ENCODE assay signal across 1 cellular context in genomic region chr10:45437587-45438456, GRCh38.
TF ChIP-seq lines count a peak whose summit lies in the region.

No MANE protein-coding gene starts in this region.

TF ChIP-seq in K562, 482 proteins besides CTCF, POLR2A, EP300 and RAD21 (continued from another document):
- TF ChIP-seq ELF1 (tag; IDR thresholded peaks at IDR 0.05) (peak; percentile 62), SP2 (IDR thresholded peaks at IDR 0.05; ENCODE audit: extremely low read depth, low read depth, low read length, poor library complexity, severe bottlenecking) (no peak), HNRNPH1 (optimal IDR thresholded peaks at IDR 0.05; ENCODE audit: low read depth, low read length) (no peak), KAT7 (CRISPR knock-in tag; IDR thresholded peaks at IDR 0.05; ENCODE audit: borderline replicate concordance) (0 out of 2 replicates have a peak, but pooled peaks have one; percentile 39), SNAPC5 (CRISPR knock-in tag; IDR thresholded peaks at IDR 0.05) (no peak), TAF15 (IDR thresholded peaks at IDR 0.05; ENCODE audit: low read depth, low read length) (no peak), ZNF24 (IDR thresholded peaks at IDR 0.05) (no peak), ADNP (tag; IDR thresholded peaks at IDR 0.05) (peak; percentile 94), CHD4 (IDR thresholded peaks at IDR 0.05; ENCODE audit: insufficient read depth, insufficient replicate concordance, low read depth, low read length, poor library complexity, severe bottlenecking) (peak; percentile 93), ARID1B (IDR thresholded peaks at IDR 0.05) (peak; percentile 62), SAFB2 (IDR thresholded peaks at IDR 0.05; ENCODE audit: borderline replicate concordance, low read depth, low read length, severe bottlenecking) (no peak), SMARCE1 (IDR thresholded peaks at IDR 0.05) (peak; percentile 78; the same call in 1 of the 2 replicates), BCL6 (CRISPR knock-in tag; IDR thresholded peaks at IDR 0.05) (0 out of 2 replicates have a peak, but pooled peaks have one; percentile 37), ZNF644 (tag; IDR thresholded peaks at IDR 0.05; ENCODE audit: low read depth) (0 out of 2 replicates have a peak, but pooled peaks have one; percentile 12), TRIM24 (IDR thresholded peaks at IDR 0.05) (peak in 1 of 2 experiments; percentile 68; a peak in 2 of 4 replicates), EGR1 (conservative IDR thresholded peaks at IDR 0.05) (no peak)
- TF ChIP-seq, protein P1, sequence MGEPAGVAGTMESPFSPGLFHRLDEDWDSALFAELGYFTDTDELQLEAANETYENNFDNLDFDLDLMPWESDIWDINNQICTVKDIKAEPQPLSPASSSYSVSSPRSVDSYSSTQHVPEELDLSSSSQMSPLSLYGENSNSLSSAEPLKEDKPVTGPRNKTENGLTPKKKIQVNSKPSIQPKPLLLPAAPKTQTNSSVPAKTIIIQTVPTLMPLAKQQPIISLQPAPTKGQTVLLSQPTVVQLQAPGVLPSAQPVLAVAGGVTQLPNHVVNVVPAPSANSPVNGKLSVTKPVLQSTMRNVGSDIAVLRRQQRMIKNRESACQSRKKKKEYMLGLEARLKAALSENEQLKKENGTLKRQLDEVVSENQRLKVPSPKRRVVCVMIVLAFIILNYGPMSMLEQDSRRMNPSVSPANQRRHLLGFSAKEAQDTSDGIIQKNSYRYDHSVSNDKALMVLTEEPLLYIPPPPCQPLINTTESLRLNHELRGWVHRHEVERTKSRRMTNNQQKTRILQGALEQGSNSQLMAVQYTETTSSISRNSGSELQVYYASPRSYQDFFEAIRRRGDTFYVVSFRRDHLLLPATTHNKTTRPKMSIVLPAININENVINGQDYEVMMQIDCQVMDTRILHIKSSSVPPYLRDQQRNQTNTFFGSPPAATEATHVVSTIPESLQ (CRISPR knock-in tag; IDR thresholded peaks at IDR 0.05): no peak
